Comparison of ENCODE assay signal across 1 cellular context in genomic region chr13:51728275-51728673, GRCh38.
TF ChIP-seq lines count a peak whose summit lies in the region.

No MANE protein-coding gene starts in this region.

TF ChIP-seq in GM12878, 131 proteins besides CTCF, POLR2A, EP300 and RAD21 (continued from another document):
- TF ChIP-seq, protein P1, sequence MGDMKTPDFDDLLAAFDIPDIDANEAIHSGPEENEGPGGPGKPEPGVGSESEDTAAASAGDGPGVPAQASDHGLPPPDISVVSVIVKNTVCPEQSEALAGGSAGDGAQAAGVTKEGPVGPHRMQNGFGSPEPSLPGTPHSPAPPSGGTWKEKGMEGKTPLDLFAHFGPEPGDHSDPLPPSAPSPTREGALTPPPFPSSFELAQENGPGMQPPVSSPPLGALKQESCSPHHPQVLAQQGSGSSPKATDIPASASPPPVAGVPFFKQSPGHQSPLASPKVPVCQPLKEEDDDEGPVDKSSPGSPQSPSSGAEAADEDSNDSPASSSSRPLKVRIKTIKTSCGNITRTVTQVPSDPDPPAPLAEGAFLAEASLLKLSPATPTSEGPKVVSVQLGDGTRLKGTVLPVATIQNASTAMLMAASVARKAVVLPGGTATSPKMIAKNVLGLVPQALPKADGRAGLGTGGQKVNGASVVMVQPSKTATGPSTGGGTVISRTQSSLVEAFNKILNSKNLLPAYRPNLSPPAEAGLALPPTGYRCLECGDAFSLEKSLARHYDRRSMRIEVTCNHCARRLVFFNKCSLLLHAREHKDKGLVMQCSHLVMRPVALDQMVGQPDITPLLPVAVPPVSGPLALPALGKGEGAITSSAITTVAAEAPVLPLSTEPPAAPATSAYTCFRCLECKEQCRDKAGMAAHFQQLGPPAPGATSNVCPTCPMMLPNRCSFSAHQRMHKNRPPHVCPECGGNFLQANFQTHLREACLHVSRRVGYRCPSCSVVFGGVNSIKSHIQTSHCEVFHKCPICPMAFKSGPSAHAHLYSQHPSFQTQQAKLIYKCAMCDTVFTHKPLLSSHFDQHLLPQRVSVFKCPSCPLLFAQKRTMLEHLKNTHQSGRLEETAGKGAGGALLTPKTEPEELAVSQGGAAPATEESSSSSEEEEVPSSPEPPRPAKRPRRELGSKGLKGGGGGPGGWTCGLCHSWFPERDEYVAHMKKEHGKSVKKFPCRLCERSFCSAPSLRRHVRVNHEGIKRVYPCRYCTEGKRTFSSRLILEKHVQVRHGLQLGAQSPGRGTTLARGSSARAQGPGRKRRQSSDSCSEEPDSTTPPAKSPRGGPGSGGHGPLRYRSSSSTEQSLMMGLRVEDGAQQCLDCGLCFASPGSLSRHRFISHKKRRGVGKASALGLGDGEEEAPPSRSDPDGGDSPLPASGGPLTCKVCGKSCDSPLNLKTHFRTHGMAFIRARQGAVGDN (IDR thresholded peaks at IDR 0.05), result no peak
TF ChIP-seq in GM12878: peak in this region for 0.
